1 cellular context compared by ENCODE assay signal in genomic region chr22:35923026-35923425, GRCh38.
TF ChIP-seq lines count a peak whose summit lies in the region.

No MANE protein-coding gene starts in this region.

TF ChIP-seq in SK-N-SH, 30 proteins besides CTCF, POLR2A, EP300 and RAD21:
- TF ChIP-seq REST (IDR thresholded peaks at IDR 0.05; ENCODE audit: low read depth, low read length) = no peak
- TF ChIP-seq TCF12 (IDR thresholded peaks at IDR 0.05) = no peak
- no peak for TF ChIP-seq ELF1 (IDR thresholded peaks at IDR 0.05)
- no peak for TF ChIP-seq NFIC (IDR thresholded peaks at IDR 0.05; ENCODE audit: borderline replicate concordance)
